ENCODE assay signal across 1 cellular context in the genomic region with DNA sequence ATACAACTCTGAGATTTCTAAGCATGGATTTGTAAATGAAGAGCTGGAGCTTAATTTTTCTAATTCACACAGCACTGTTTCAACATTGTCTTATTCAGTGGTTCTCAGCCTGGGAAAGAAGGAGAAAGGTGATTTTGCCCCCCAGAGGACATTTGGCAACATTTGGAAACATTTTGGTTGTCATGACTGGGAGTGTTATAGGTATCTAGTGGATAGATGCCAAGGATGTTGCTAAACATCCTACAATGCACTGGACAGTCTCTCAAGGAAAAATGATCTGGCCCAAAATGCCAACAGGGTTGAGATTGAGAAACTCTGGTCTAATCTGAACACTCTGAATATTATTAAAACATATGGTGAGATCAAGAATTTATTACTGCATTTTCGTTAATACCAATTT.
TF ChIP-seq lines count a peak whose summit lies in the region.

No MANE protein-coding gene starts in this region.

TF ChIP-seq in SK-N-SH treated with all-trans-retinoic acid at 6 μM for 48 hours, 23 proteins besides CTCF, POLR2A, EP300 and RAD21 (continued from another document):
- TF ChIP-seq ARNTL (CRISPR knock-in tag; IDR thresholded peaks at IDR 0.05; ENCODE audit: borderline replicate concordance, low read depth), result no peak
- no peak for TF ChIP-seq SNAI2 (CRISPR knock-in tag; IDR thresholded peaks at IDR 0.05)
- no peak for TF ChIP-seq ZFP3 (CRISPR knock-in tag; IDR thresholded peaks at IDR 0.05)
- TF ChIP-seq ESRRG (CRISPR knock-in tag; IDR thresholded peaks at IDR 0.05), result no peak
